ENCODE assay signal across 15 cellular contexts in the genomic region with DNA sequence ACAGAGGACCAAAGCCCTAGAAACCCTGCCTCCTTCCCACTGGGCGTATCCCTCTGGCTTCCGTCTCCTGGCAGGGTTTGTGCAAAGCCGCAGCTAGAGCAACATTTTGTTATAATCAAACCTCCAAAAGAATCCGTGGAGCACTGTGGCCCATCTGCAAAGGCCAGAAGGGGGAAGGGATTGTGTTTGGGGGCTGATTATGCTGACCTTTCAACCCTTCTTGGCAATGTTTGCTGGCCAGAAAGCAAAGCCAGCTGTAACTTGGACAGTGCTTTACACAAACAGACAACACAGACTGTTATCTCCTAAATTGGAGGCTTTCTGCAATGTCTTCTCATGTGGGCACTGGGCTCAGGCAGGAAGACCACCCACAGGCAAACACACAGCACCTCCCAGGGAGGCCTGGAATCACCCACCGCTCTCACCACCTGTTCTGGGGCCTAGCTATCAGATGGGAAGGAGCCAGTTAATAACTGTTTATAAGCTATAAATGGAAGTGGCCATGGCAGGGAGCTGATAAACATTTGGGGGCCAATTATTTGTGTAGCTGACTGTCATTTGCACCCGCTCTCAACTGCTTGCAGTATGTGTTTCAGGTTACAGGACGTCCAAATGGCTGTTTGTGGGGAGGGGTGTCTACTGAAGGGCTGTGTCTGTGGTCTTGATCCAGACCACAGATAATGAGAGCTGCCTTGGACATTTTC.
A peak's percentile ranks its signal among the peaks of the same experiment; 100 is the strongest.
DNase-seq lines count a peak whose midpoint lies in the region; ATAC-seq, FAIRE-seq and TF ChIP-seq lines count a peak whose summit lies in the region.
"Had no signal": no experiment of that assay in that cellular context is flagged by ENCODE, and none has a peak within 500 bp of the region (broad histone marks: within the 10 kb centered on the region; RNA-seq: fewer than 3 reads in every experiment).

No MANE protein-coding gene starts in this region.

- H2AK5ac ChIP-seq in mesenchymal stem cell (ENCODE audit: low read length, severe bottlenecking), result no peak overlapping the region

- H3K27ac ChIP-seq in mesenchymal stem cell (ENCODE audit: low read length, poor library complexity, severe bottlenecking), result no peak overlapping the region
- no peak overlapping the region for H3K27ac ChIP-seq in vagina
- H3K27ac ChIP-seq: A549, epithelial cell of prostate had no signal

- TF ChIP-seq CTCF in vagina (IDR thresholded peaks at IDR 0.05) (no peak), endothelial cell (IDR thresholded peaks at IDR 0.05; ENCODE audit: unreplicated experiment) (no peak)

- no peak overlapping the region for H2BK5ac ChIP-seq in mesenchymal stem cell (ENCODE audit: low read depth, low read length, poor library complexity, severe bottlenecking)

- H2BK15ac ChIP-seq in mesenchymal stem cell (ENCODE audit: low read depth, poor library complexity, severe bottlenecking), result peak overlapping the region; percentile 26

- peaks cover 1% of the 10 kb centered on the region for H3K27me3 Mint-ChIP-seq in endothelial cell (ENCODE audit: unreplicated experiment)

- H3K36me3 ChIP-seq in mesenchymal stem cell (ENCODE audit: control insufficient read depth in 1 of 2, insufficient read depth in 2 of 2, low read depth in 1 of 2, low read length in 2 of 2) (no peaks in the 10 kb centered on the region), vagina (no peaks in the 10 kb centered on the region)

- no peak overlapping the region for H2AFZ ChIP-seq in mesenchymal stem cell (ENCODE audit: low read depth, low read length)

- H3K4me3 ChIP-seq in mesenchymal stem cell (ENCODE audit: insufficient read depth in 1 of 2, low read depth in 1 of 2, low read length in 2 of 2) (no peak overlapping the region), vagina (no peak overlapping the region)
- H3K4me3 ChIP-seq: A549 had no signal

- no peak overlapping the region for H3K23ac ChIP-seq in mesenchymal stem cell (ENCODE audit: low read length in 2 of 2)

- FAIRE-seq in endometrium (lab: Jason Lieb, UNC) (peak; percentile 97), H54 (lab: Jason Lieb, UNC) (no peak)
- FAIRE-seq: A549, astrocyte, GM18507 had no signal

- peaks cover 4% of the 10 kb centered on the region for H3K4me1 Mint-ChIP-seq in endothelial cell (ENCODE audit: unreplicated experiment)

- H3K9me3 ChIP-seq in mesenchymal stem cell (ENCODE audit: control insufficient read depth, low read length) (no peaks in the 10 kb centered on the region), vagina (no peaks in the 10 kb centered on the region)
- H3K9me3 ChIP-seq: A549 had no signal

- 62% methylated on average over 4 of the region's 7 CpGs for WGBS in mesenchymal stem cell

- DNase-seq in Right ventricle myocardium superior (peak; percentile 58), cardiac septum (ENCODE audit: low spot score) (no peak), mesenchymal stem cell (no peak), H54 (ENCODE audit: insufficient read length, low spot score) (no peak), vagina (ENCODE audit: extremely low spot score in 2 of 2) (no peak), endothelial cell (ENCODE audit: low spot score) (no peak)
- DNase-seq: KG1, NCI-H510A treated with DMSO at 0.1 percent for 48 hours had no signal

- ATAC-seq in Right ventricle myocardium superior (ENCODE audit: poor library complexity) (peak; percentile 76), GM21528 (IDR thresholded peaks at IDR 0.05; ENCODE audit: low FRiP score, unreplicated experiment) (no peak)
- ATAC-seq: A549 had no signal

- no peak overlapping the region for H4K8ac ChIP-seq in mesenchymal stem cell (ENCODE audit: low read length)

- H3K36me3 Mint-ChIP-seq in endothelial cell (ENCODE audit: low read depth, unreplicated experiment), result no peaks in the 10 kb centered on the region
- H3K36me3 Mint-ChIP-seq: type B pancreatic cell had no signal

- no peaks in the 10 kb centered on the region for H3K9me3 Mint-ChIP-seq in endothelial cell (ENCODE audit: unreplicated experiment)
- H3K9me3 Mint-ChIP-seq: type B pancreatic cell had no signal

- H3K4me1 ChIP-seq in mesenchymal stem cell (ENCODE audit: control insufficient read depth, insufficient read depth, low read depth, low read length) (peaks cover 10% of the 10 kb centered on the region), vagina (peaks cover 31% of the 10 kb centered on the region)
- H3K4me1 ChIP-seq: A549 had no signal

- no peak overlapping the region for H3K27ac Mint-ChIP-seq in endothelial cell (ENCODE audit: unreplicated experiment)
- H3K27ac Mint-ChIP-seq: type B pancreatic cell had no signal

- peak overlapping the region in 1 of 2 experiments; percentile 45 for H2BK12ac ChIP-seq in mesenchymal stem cell (ENCODE audit: low read length in 2 of 2)

- no peak overlapping the region for H3K4ac ChIP-seq in mesenchymal stem cell (ENCODE audit: low read depth in 1 of 2, low read length in 2 of 2)

- no peak overlapping the region for H3K4me2 ChIP-seq in mesenchymal stem cell (ENCODE audit: low read length, poor library complexity, severe bottlenecking)
- H3K4me2 ChIP-seq: A549 had no signal

- peak overlapping the region; percentile 30 for H4K91ac ChIP-seq in mesenchymal stem cell (ENCODE audit: low read length)

- no peak overlapping the region for H3K14ac ChIP-seq in mesenchymal stem cell (ENCODE audit: low read length in 2 of 2)

- intact Hi-C loops in Right ventricle myocardium superior (cut with DNase I), result no loop called here
- intact Hi-C loops in cardiac septum (cut with DNase I), result no loop called here
- intact Hi-C loops in vagina (cut with DNase I), result no loop called here

- H3K27me3 ChIP-seq in mesenchymal stem cell (ENCODE audit: control insufficient read depth in 1 of 2, insufficient read depth in 1 of 2, low read length in 2 of 2) (peaks cover 24 to 25% of the 10 kb centered on the region in 2 experiments), vagina (no peaks in the 10 kb centered on the region)

- H3K4me3 Mint-ChIP-seq in endothelial cell (ENCODE audit: unreplicated experiment), result no peak overlapping the region

- no peaks in the 10 kb centered on the region for H3K79me1 ChIP-seq in mesenchymal stem cell (replicated peaks; ENCODE audit: low read length, poor library complexity, severe bottlenecking)

- H3K18ac ChIP-seq in mesenchymal stem cell (ENCODE audit: low read depth in 1 of 2, low read length in 2 of 2), result peak overlapping the region in 1 of 2 experiments; percentile 41

- H3K9ac ChIP-seq in mesenchymal stem cell (ENCODE audit: low read length), result no peak overlapping the region

- H2BK120ac ChIP-seq in mesenchymal stem cell (ENCODE audit: low read depth, low read length), result no peak overlapping the region

- TF ChIP-seq POLR2A in H54 (IDR thresholded peaks at IDR 0.05; ENCODE audit: low read depth, low read length) (no peak), vagina (IDR thresholded peaks at IDR 0.05) (no peak)
